ENCODE assay signal across 20 cellular contexts in the genomic region with DNA sequence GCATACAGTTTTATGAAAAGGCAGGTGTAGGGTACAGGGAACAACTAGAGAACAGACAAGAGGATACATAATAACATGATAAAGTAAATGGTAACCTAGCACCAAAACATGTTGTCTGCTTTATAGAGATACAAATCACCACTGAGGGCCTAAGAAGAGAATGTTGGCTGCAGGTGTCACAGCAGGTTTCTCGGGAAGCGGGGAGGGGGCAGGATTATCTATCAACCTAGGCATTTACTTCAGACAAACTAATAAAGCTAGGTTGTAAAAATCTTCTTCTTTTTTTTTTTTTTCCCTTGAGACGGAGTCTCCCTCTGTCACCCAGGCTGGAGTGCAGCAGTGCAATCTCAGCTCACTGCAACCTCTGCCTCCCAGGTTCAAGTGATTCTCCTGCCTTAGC. TPM values are rescaled to one million over a fixed set of nuclear protein-coding genes. Genes with fewer than 3 reads are reported as not detected.
DNase-seq lines count a peak whose midpoint lies in the region; ATAC-seq and TF ChIP-seq lines count a peak whose summit lies in the region.
"Had no signal": no experiment of that assay in that cellular context is flagged by ENCODE, and none has a peak within 500 bp of the region (broad histone marks: within the 10 kb centered on the region; RNA-seq: fewer than 3 reads in every experiment).

No MANE protein-coding gene starts in this region.

- H3K9ac ChIP-seq in BLaER1 treated with 17β-estradiol and CSF1 and Interleukin-3, amounts not matched to agents 10 nM and 100 nM, result peak overlapping the region in 5 of 11 experiments; percentile 7 to 83 (median 72); a peak in 8 of 22 replicates

- no peak for ATAC-seq in activated naive CD8-positive, alpha-beta T cell treated with anti-CD3 and anti-CD28 coated beads, Interleukin-2, amount 50 U/mL, for 24 hours
- ATAC-seq in GM18907 (IDR thresholded peaks at IDR 0.05; ENCODE audit: unreplicated experiment), result no peak
- no peak for ATAC-seq in GM21619 (IDR thresholded peaks at IDR 0.05; ENCODE audit: unreplicated experiment)

- H3K4me3 Mint-ChIP-seq in CD8-positive, alpha-beta memory T cell, result no peak overlapping the region
- no peak overlapping the region for H3K4me3 Mint-ChIP-seq in activated naive CD8-positive, alpha-beta T cell treated with anti-CD3 and anti-CD28 coated beads, Interleukin-2, amount 50 U/mL, for 24 hours
- H3K4me3 Mint-ChIP-seq: HFFc6 had no signal

- peaks cover 31 to 43% (median 40%) of the 10 kb centered on the region in 3 donors for H3K4me1 Mint-ChIP-seq in CD8-positive, alpha-beta memory T cell
- peaks cover 65% of the 10 kb centered on the region for H3K4me1 Mint-ChIP-seq in activated naive CD8-positive, alpha-beta T cell treated with anti-CD3 and anti-CD28 coated beads, Interleukin-2, amount 50 U/mL, for 24 hours

- H3K27ac Mint-ChIP-seq in CD8-positive, alpha-beta memory T cell, result peak overlapping the region in 2 of 8 donors; percentile 1 to 27
- H3K27ac Mint-ChIP-seq in activated naive CD8-positive, alpha-beta T cell treated with anti-CD3 and anti-CD28 coated beads, Interleukin-2, amount 50 U/mL, for 24 hours, result peak overlapping the region; percentile 86
- H3K27ac Mint-ChIP-seq: HFFc6 had no signal

- TF ChIP-seq EP300 in tibial nerve (IDR thresholded peaks at IDR 0.05), result no peak

- no peaks in the 10 kb centered on the region for H3K27me3 ChIP-seq in BLaER1 treated with 17β-estradiol and CSF1 and Interleukin-3, amounts not matched to agents 10 nM and 100 nM
- H3K27me3 ChIP-seq in CD8-positive, alpha-beta memory T cell (ENCODE audit: insufficient read depth, low read length, poor library complexity, severe bottlenecking), result no peaks in the 10 kb centered on the region
- H3K27me3 ChIP-seq in tibial nerve, result no peaks in the 10 kb centered on the region
- H3K27me3 ChIP-seq: BE2C, ovary, transverse colon had no signal

- no peak for TF ChIP-seq POLR2A in tibial nerve (IDR thresholded peaks at IDR 0.05)

- TF ChIP-seq CTCF in tibial nerve (IDR thresholded peaks at IDR 0.05), result no peak

- no peaks in the 10 kb centered on the region for H3K36me3 ChIP-seq in BLaER1 treated with 17β-estradiol and CSF1 and Interleukin-3, amounts not matched to agents 10 nM and 100 nM
- no peaks in the 10 kb centered on the region for H3K36me3 ChIP-seq in CD8-positive, alpha-beta memory T cell (ENCODE audit: insufficient read depth, low read length)
- no peaks in the 10 kb centered on the region for H3K36me3 ChIP-seq in tibial nerve
- H3K36me3 ChIP-seq: BE2C, left ventricle myocardium inferior, ovary, transverse colon had no signal

- no peaks in the 10 kb centered on the region for H3K36me3 Mint-ChIP-seq in CD8-positive, alpha-beta memory T cell
- peaks cover 2% of the 10 kb centered on the region for H3K36me3 Mint-ChIP-seq in activated naive CD8-positive, alpha-beta T cell treated with anti-CD3 and anti-CD28 coated beads, Interleukin-2, amount 50 U/mL, for 24 hours (ENCODE audit: low read depth)

- H3K27me3 Mint-ChIP-seq in CD8-positive, alpha-beta memory T cell, result no peaks in the 10 kb centered on the region
- H3K27me3 Mint-ChIP-seq in activated naive CD8-positive, alpha-beta T cell treated with anti-CD3 and anti-CD28 coated beads, Interleukin-2, amount 50 U/mL, for 24 hours, result no peaks in the 10 kb centered on the region

- peaks cover 15 to 72% (median 63%) of the 10 kb centered on the region in 10 experiments; a peak in 19 of 20 replicates for H3K4me1 ChIP-seq in BLaER1 treated with 17β-estradiol and CSF1 and Interleukin-3, amounts not matched to agents 10 nM and 100 nM
- H3K4me1 ChIP-seq in CD8-positive, alpha-beta memory T cell (ENCODE audit: insufficient read depth, low read length), result peaks cover 30% of the 10 kb centered on the region
- H3K4me1 ChIP-seq in tibial nerve, result no peaks in the 10 kb centered on the region
- H3K4me1 ChIP-seq: BE2C, left ventricle myocardium inferior had no signal

- WGBS in tibial nerve, 2 donors, result 81 to 82% methylated on average over 3 of the region's 3 CpGs

- no peak overlapping the region for H3K4me3 ChIP-seq in BLaER1 treated with 17β-estradiol and CSF1 and Interleukin-3, amounts not matched to agents 10 nM and 100 nM
- no peak overlapping the region for H3K4me3 ChIP-seq in CD8-positive, alpha-beta memory T cell (ENCODE audit: low read length)
- no peak overlapping the region for H3K4me3 ChIP-seq in tibial nerve
- H3K4me3 ChIP-seq: left ventricle myocardium inferior, ovary, transverse colon had no signal

- POLR2A ChIA-PET in CD8-positive, alpha-beta memory T cell (lab: Charles Lee), result interaction anchor here (0.6 kb wide), 1 partner anchor 16 kb away, joined by 4 read pairs; no protein-coding TSS in a partner anchor

- H3K9me3 Mint-ChIP-seq in CD8-positive, alpha-beta memory T cell, result no peaks in the 10 kb centered on the region
- H3K9me3 Mint-ChIP-seq in activated naive CD8-positive, alpha-beta T cell treated with anti-CD3 and anti-CD28 coated beads, Interleukin-2, amount 50 U/mL, for 24 hours, result no peaks in the 10 kb centered on the region

- H3K9me3 ChIP-seq in BLaER1 treated with 17β-estradiol and CSF1 and Interleukin-3, amounts not matched to agents 10 nM and 100 nM (replicated peaks in 1 of 11), result peaks cover 0 to 12% (median 5%) of the 10 kb centered on the region in 11 experiments; a peak in 14 of 22 replicates
- H3K9me3 ChIP-seq in CD8-positive, alpha-beta memory T cell (ENCODE audit: low read length), result no peaks in the 10 kb centered on the region
- peaks cover 0 to 9% (median 0%) of the 10 kb centered on the region in 4 donors for H3K9me3 ChIP-seq in tibial nerve
- H3K9me3 ChIP-seq: BE2C, ovary, transverse colon had no signal

- peak overlapping the region in 7 of 11 experiments; percentile 64 to 87 (median 75); a peak in 13 of 22 replicates for H3K4me2 ChIP-seq in BLaER1 treated with 17β-estradiol and CSF1 and Interleukin-3, amounts not matched to agents 10 nM and 100 nM

- H4K20me1 ChIP-seq in BLaER1 treated with 17β-estradiol and CSF1 and Interleukin-3, amounts not matched to agents 10 nM and 100 nM, result no peaks in the 10 kb centered on the region

- peak overlapping the region in 10 of 11 experiments; percentile 3 to 100 (median 98); a peak in 15 of 22 replicates for H3K27ac ChIP-seq in BLaER1 treated with 17β-estradiol and CSF1 and Interleukin-3, amounts not matched to agents 10 nM and 100 nM
- H3K27ac ChIP-seq in CD8-positive, alpha-beta memory T cell (ENCODE audit: low read depth, low read length), result peak overlapping the region; percentile 45
- H3K27ac ChIP-seq in tibial nerve, result no peak overlapping the region
- H3K27ac ChIP-seq: left ventricle myocardium inferior, ovary, transverse colon had no signal

- no peak for DNase-seq in CD8-positive, alpha-beta memory T cell
- DNase-seq in NCI-H2171 (lab: John Stamatoyannopoulos, UW), result peak; percentile 42
- no peak for DNase-seq in activated naive CD8-positive, alpha-beta T cell treated with anti-CD3 and anti-CD28 coated beads, Interleukin-2, amount 50 U/mL, for 24 hours
- DNase-seq in tibial nerve (ENCODE audit: low spot score in 2 of 2), result no peak
- DNase-seq: activated CD4-positive, alpha-beta T cell treated with anti-CD3 and anti-CD28 coated beads for 48 hours; aorta; BE2C; foreskin fibroblast; left ventricle myocardium inferior; MM.1S; NCI-H446 treated with DMSO at 0.1 percent for 48 hours; OCI-M1; ovary; stimulated activated CD4-positive, alpha-beta T cell treated with anti-CD3 and anti-CD28 coated beads, Interleukin-4, amount 100 ng/mL, for 24 hours; stimulated activated CD8-positive, alpha-beta memory T cell treated with anti-CD3 and anti-CD28 coated beads, Interleukin-4, amount 100 ng/mL, for 48 hours; transverse colon had no signal

- CTCF ChIA-PET in CD8-positive, alpha-beta memory T cell (lab: Charles Lee), result interaction anchor here (1.2 to 4.1 kb wide), 5 partner anchors 16 to 175 kb away, joined by 4 to 20 read pairs (median 6); no protein-coding TSS in a partner anchor

RNA-seq across cellular contexts. Expression of a gene that starts 22.7 kb away (rescaled TPM):
- total RNA-seq in CD8-positive, alpha-beta memory T cell, result 10 to 100 TPM; 93.7 to 99.1 TPM
- polyA plus RNA-seq in CD8-positive, alpha-beta memory T cell, result 253 TPM
- 10 to 100 TPM in 1 of 4 donors, 1 to 10 TPM in 3; 2.8 to 22.8 (median 6.6) TPM for total RNA-seq in tibial nerve

Comparison
In these comparisons a context has a peak if more than half of its experiments do, and no peak if none do; other contexts are left out.
1. H3K27ac ChIP-seq: peak in BLaER1 treated with 17β-estradiol and CSF1 and Interleukin-3, amounts not matched to agents 10 nM and 100 nM (10 of 11) and CD8-positive, alpha-beta memory T cell (single experiment); none in tibial nerve (0 of 4).